ENCODE assay signal across 2 cellular contexts in the genomic region with DNA sequence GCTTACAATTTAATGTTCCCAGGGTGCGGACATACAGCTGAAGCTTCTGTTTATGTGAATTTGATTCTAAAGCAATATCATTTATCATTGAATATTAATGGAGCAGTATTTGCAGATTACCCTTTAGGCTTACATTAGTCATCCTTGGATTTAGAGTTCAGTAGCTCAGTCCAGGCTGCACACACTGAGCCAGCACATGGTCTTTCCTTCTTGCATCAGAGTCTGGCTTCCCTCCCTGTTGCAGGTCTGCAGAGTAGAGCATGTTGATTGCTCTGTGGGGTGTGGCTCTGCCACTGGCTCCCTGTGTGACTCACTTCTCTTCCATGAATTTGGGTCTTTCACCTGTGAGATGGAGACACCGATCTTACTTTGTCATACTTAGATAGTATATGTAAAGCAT.
TF ChIP-seq lines count a peak whose summit lies in the region.

No MANE protein-coding gene starts in this region.

TF ChIP-seq in HEK293, 187 proteins besides CTCF, POLR2A, EP300 and RAD21:
- TF ChIP-seq SCRT2 (tag by site-specific recombination; IDR thresholded peaks at IDR 0.05): peak; percentile 20; the same call in 1 of the 2 replicates
- no peak for TF ChIP-seq ZNF561 (tag by site-specific recombination; IDR thresholded peaks at IDR 0.05; ENCODE audit: borderline replicate concordance)
- TF ChIP-seq ZIC2 (tag by site-specific recombination; IDR thresholded peaks at IDR 0.05): peak; percentile 11; the same call in 1 of the 2 replicates
- TF ChIP-seq KLF1 (tag by site-specific recombination; IDR thresholded peaks at IDR 0.05): 0 out of 2 replicates have a peak, but pooled peaks have one; percentile 29
- no peak for TF ChIP-seq ZBTB21 (tag by site-specific recombination; IDR thresholded peaks at IDR 0.05)
- TF ChIP-seq GLI2 (tag by site-specific recombination; IDR thresholded peaks at IDR 0.05; ENCODE audit: borderline replicate concordance, low read depth): no peak
- TF ChIP-seq ZFP3 (tag by site-specific recombination; IDR thresholded peaks at IDR 0.05; ENCODE audit: low read depth): no peak
- TF ChIP-seq PRDM10 (tag by site-specific recombination; IDR thresholded peaks at IDR 0.05): peak; percentile 96
- 0 out of 2 replicates have a peak, but pooled peaks have one; percentile 21 for TF ChIP-seq ZNF335 (tag by site-specific recombination; conservative IDR thresholded peaks at IDR 0.05)

TF ChIP-seq in K562, 482 proteins besides CTCF, POLR2A, EP300 and RAD21:
- TF ChIP-seq, protein P1, sequence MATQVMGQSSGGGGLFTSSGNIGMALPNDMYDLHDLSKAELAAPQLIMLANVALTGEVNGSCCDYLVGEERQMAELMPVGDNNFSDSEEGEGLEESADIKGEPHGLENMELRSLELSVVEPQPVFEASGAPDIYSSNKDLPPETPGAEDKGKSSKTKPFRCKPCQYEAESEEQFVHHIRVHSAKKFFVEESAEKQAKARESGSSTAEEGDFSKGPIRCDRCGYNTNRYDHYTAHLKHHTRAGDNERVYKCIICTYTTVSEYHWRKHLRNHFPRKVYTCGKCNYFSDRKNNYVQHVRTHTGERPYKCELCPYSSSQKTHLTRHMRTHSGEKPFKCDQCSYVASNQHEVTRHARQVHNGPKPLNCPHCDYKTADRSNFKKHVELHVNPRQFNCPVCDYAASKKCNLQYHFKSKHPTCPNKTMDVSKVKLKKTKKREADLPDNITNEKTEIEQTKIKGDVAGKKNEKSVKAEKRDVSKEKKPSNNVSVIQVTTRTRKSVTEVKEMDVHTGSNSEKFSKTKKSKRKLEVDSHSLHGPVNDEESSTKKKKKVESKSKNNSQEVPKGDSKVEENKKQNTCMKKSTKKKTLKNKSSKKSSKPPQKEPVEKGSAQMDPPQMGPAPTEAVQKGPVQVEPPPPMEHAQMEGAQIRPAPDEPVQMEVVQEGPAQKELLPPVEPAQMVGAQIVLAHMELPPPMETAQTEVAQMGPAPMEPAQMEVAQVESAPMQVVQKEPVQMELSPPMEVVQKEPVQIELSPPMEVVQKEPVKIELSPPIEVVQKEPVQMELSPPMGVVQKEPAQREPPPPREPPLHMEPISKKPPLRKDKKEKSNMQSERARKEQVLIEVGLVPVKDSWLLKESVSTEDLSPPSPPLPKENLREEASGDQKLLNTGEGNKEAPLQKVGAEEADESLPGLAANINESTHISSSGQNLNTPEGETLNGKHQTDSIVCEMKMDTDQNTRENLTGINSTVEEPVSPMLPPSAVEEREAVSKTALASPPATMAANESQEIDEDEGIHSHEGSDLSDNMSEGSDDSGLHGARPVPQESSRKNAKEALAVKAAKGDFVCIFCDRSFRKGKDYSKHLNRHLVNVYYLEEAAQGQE (CRISPR knock-in tag; IDR thresholded peaks at IDR 0.05; ENCODE audit: low read depth): no peak
- TF ChIP-seq SMARCA5 (IDR thresholded peaks at IDR 0.05): no peak
